ENCODE assay signal across 35 cellular contexts in the genomic region with DNA sequence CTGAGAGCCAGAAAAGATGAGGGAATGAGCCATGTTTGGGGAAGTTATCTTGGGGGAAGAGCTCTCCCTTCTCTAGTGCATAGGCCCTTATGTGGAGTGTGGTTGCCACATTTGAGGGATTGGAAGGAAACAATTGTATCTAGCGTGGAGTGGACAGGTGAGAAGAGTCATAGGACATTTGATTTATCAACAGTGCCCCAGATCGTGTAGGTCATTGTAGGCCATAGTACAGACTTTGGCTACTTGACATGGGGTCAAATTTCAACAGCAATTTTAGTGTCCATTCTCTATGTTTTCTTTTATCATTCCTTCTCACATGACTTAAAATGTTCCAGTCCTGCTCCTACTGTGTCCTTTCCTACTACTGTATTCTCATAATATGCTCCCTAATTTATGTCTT.
"Had no signal": no experiment of that assay in that cellular context is flagged by ENCODE, and none has a peak within 500 bp of the region (broad histone marks: within the 10 kb centered on the region; RNA-seq: fewer than 3 reads in every experiment).

No MANE protein-coding gene starts in this region.

- H3K27ac ChIP-seq: adrenal gland, ascending aorta, body of pancreas, brain microvascular endothelial cell, breast epithelium, cardiac muscle cell had no signal

- H3K9me3 ChIP-seq: adrenal gland, ascending aorta, body of pancreas, breast epithelium had no signal

- H3K36me3 ChIP-seq: adrenal gland, ascending aorta, brain microvascular endothelial cell, breast epithelium, cardiac muscle cell had no signal

- FAIRE-seq: astrocyte, bronchial epithelial cell had no signal

- DNase-seq: activated effector memory CD4-positive, alpha-beta T cell treated with anti-CD3 and anti-CD28 coated beads, Interleukin-2, amount 50 U/mL, for 16 hours; activated effector memory CD4-positive, alpha-beta T cell treated with Interleukin-2 at 50 U/mL for 16 hours; activated gamma-delta T cell; activated gamma-delta T cell treated with Interleukin-2 at 50 U/mL for 16 hours; activated naive CD4-positive, alpha-beta T cell; activated naive CD4-positive, alpha-beta T cell treated with anti-CD3 and anti-CD28 coated beads for 36 hours; activated naive CD4-positive, alpha-beta T cell treated with anti-CD3 and anti-CD28 coated beads, Interleukin-2, amount 10 ng/mL, durations not matched to agents 7 days and 5 days; activated naive CD4-positive, alpha-beta T cell treated with anti-CD3 and anti-CD28 coated beads, Interleukin-2, amount 50 U/mL, for 16 hours; activated naive CD4-positive, alpha-beta T cell treated with Interleukin-2 at 50 U/mL for 16 hours; activated naive CD8-positive, alpha-beta T cell treated with anti-CD3 and anti-CD28 coated beads for 36 hours; activated naive CD8-positive, alpha-beta T cell treated with anti-CD3 and anti-CD28 coated beads, Interleukin-2, amount 10 ng/mL, durations not matched to agents 7 days and 5 days; activated naive CD8-positive, alpha-beta T cell treated with anti-CD3 and anti-CD28 coated beads, Interleukin-2, amount 50 U/mL, for 24 hours; activated T-cell treated with anti-CD3 and anti-CD28 coated beads for 4 hours; activated T-cell treated with anti-CD3 and anti-CD28 coated beads, Interleukin-2, amount 50 U/mL, for 1 hour; activated T-cell treated with anti-CD3 and anti-CD28 coated beads, Interleukin-2, amount 50 U/mL, for 24 hours; activated T-cell treated with anti-CD3 and anti-CD28 coated beads, Interleukin-2, amount 50 U/mL, for 4 hours; activated T-cell treated with anti-CD3 and anti-CD28 coated beads, Interleukin-2, amount 50 U/mL, for 48 hours; activated T-cell treated with anti-CD3 and anti-CD28 coated beads, Interleukin-2, amount 50 U/mL, for 72 hours; adrenal gland; amniotic stem cell; amygdala; anterior cingulate cortex; aorta; body of pancreas; brain microvascular endothelial cell; caudate nucleus; central memory CD4-positive, alpha-beta T cell; cerebellar nuclear complex had no signal

- ATAC-seq: activated naive CD4-positive, alpha-beta T cell treated with anti-CD3 and anti-CD28 coated beads, Interleukin-2, amount 50 U/mL, for 72 hours; activated naive CD8-positive, alpha-beta T cell treated with anti-CD3 and anti-CD28 coated beads, Interleukin-2, amount 50 U/mL, for 24 hours; activated T-cell treated with anti-CD3 and anti-CD28 coated beads, Interleukin-2, amount 50 U/mL, for 4 hours; activated T-cell treated with anti-CD3 and anti-CD28 coated beads, Interleukin-2, amount 50 U/mL, for 72 hours; activated T-helper 17 cell treated with anti-CD3 and anti-CD28 coated beads, Interleukin-2, amount 50 U/mL, for 72 hours; body of pancreas had no signal

- H3K4me3 ChIP-seq: adrenal gland, ascending aorta, body of pancreas, breast epithelium, cardiac muscle cell had no signal

- H3K4me1 ChIP-seq: adrenal gland, ascending aorta, body of pancreas, breast epithelium had no signal

- H3K27me3 ChIP-seq: adrenal gland, ascending aorta, body of pancreas, brain microvascular endothelial cell, breast epithelium, cardiac muscle cell had no signal
